ENCODE assay signal across 11 cellular contexts in the genomic region with DNA sequence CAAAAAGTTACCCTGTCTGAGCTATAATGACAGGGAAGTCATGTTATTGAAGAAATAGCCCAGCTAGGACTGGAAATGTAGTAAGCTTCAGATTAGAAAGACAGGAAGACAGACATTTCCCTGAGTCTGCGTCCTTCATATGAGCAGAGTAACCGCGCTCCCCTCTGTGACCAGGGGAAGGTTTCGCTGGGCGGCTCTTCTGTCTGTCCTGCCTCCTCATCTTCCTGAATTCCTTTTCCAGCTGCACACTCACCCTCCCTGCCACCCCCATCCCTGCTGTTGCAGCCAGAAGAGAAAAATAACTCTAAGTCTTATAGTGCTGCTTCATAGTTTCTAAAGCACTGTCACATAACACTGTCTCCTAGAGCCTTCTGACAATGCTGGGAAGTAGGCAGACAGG. TPM values are rescaled to one million over a fixed set of nuclear protein-coding genes. Genes with fewer than 3 reads are reported as not detected.
DNase-seq lines count a peak whose midpoint lies in the region; ATAC-seq and TF ChIP-seq lines count a peak whose summit lies in the region.
"Had no signal": no experiment of that assay in that cellular context is flagged by ENCODE, and none has a peak within 500 bp of the region (broad histone marks: within the 10 kb centered on the region; RNA-seq: fewer than 3 reads in every experiment).

No MANE protein-coding gene starts in this region.

- in situ Hi-C loops in gastrocnemius medialis (cut with MboI; ENCODE audit: low sequenced_read_pairs in 4 of 4) = no loop called here

- H3K27ac Mint-ChIP-seq in Calu3 (ENCODE audit: unreplicated experiment) = no peak overlapping the region

- peaks cover 10% of the 10 kb centered on the region for H3K4me1 Mint-ChIP-seq in Calu3 (ENCODE audit: low read depth, unreplicated experiment)

- H3K36me3 Mint-ChIP-seq in Calu3 (ENCODE audit: insufficient read depth, unreplicated experiment) = no peaks in the 10 kb centered on the region

- TF ChIP-seq POLR2A in gastrocnemius medialis (IDR thresholded peaks at IDR 0.05) = peak in 1 of 2 donors; percentile 31

- BruUV-seq in Calu3 (replicated peaks; lab: Mats Ljungman, UMichigan) = no TSS peak

- intact Hi-C loops in gastrocnemius medialis (cut with DNase I; ENCODE audit: low total_unique reads) = no loop called here
- intact Hi-C loops in Calu3 (cut with micrococcal nuclease; ENCODE audit: unreplicated experiment) = no loop called here

- peaks cover 0 to 98% of the 10 kb centered on the region in 2 donors for H3K4me1 ChIP-seq in right atrium auricular region
- H3K4me1 ChIP-seq in gastrocnemius medialis = peaks cover 47 to 87% of the 10 kb centered on the region in 2 donors

- H3K9me3 Mint-ChIP-seq in Calu3 (ENCODE audit: low read depth, unreplicated experiment) = no peaks in the 10 kb centered on the region

- H3K27me3 ChIP-seq in right atrium auricular region (no peaks in the 10 kb centered on the region), gastrocnemius medialis (no peaks in the 10 kb centered on the region)

- peaks cover 10% of the 10 kb centered on the region for H3K27me3 Mint-ChIP-seq in Calu3 (ENCODE audit: unreplicated experiment)

- H3K9me3 ChIP-seq in right atrium auricular region = no peaks in the 10 kb centered on the region
- no peaks in the 10 kb centered on the region for H3K9me3 ChIP-seq in gastrocnemius medialis

- ATAC-seq in gastrocnemius medialis = peak; percentile 21 to 43
- no peak for ATAC-seq in HG02981 (IDR thresholded peaks at IDR 0.05; ENCODE audit: unreplicated experiment)

- H3K27ac ChIP-seq in right atrium auricular region (peak overlapping the region; percentile 82 to 92), gastrocnemius medialis (peak overlapping the region; percentile 81 to 93 (median 88))

- H3K4me3 ChIP-seq in cardiac fibroblast (replicated peaks in 1 of 2; ENCODE audit: low read depth in 2 of 2, low read length in 2 of 2) (no peak overlapping the region), right atrium auricular region (peak overlapping the region in 1 of 2 donors; percentile 18), gastrocnemius medialis (peak overlapping the region in 2 of 4 donors; percentile 2 to 6)

- TF ChIP-seq CTCF in cardiac fibroblast (IDR thresholded peaks at IDR 0.05; ENCODE audit: low read depth, low read length) (no peak), right atrium auricular region (IDR thresholded peaks at IDR 0.05) (no peak), gastrocnemius medialis (IDR thresholded peaks at IDR 0.05 in 4 of 5, conservative IDR thresholded peaks at IDR 0.05 in 1 of 5) (no peak), Calu3 (IDR thresholded peaks at IDR 0.05; ENCODE audit: unreplicated experiment) (no peak)

- CTCF ChIA-PET in Calu3 (lab: Charles Lee) = interaction anchor here (1.5 kb wide), 1 partner anchor 19 kb away, joined by 4 read pairs; no protein-coding TSS in a partner anchor

- H3K4me3 Mint-ChIP-seq in Calu3 (ENCODE audit: low read depth, unreplicated experiment) = no peak overlapping the region

- DNase-seq in CD1c-positive myeloid dendritic cell (ENCODE audit: extremely low spot score) (peak; percentile 34), cardiac fibroblast (ENCODE audit: low read depth in 2 of 2) (peak; percentile 67 to 77), right atrium auricular region (ENCODE audit: low spot score) (no peak), gastrocnemius medialis (no peak), Calu3 (no peak), NCI-H187 (lab: John Stamatoyannopoulos, UW) (no peak)
- no peak for DNase-seq in activated T-cell treated with anti-CD3 and anti-CD28 coated beads, Interleukin-2, amount 50 U/mL, for 48 hours
- DNase-seq: activated CD4-positive, CD25-positive, alpha-beta regulatory T cell; activated gamma-delta T cell; NCI-H1436 treated with DMSO at 0.1 percent for 48 hours had no signal

- H3K36me3 ChIP-seq in right atrium auricular region (peaks cover 25% of the 10 kb centered on the region), gastrocnemius medialis (peaks cover 0 to 18% of the 10 kb centered on the region in 2 donors)

RNA-seq across cellular contexts. Expression of a gene that starts 8.6 kb away (rescaled TPM):
- total RNA-seq in right atrium auricular region = 100 to 1,000 TPM; 292 to 567 TPM
- total RNA-seq in gastrocnemius medialis = 100 to 1,000 TPM in 3 of 4 donors, 10 to 100 TPM in 1; 87.7 to 209 (median 163) TPM
- total RNA-seq in Calu3 (2022) = not detected in 2 replicates

Comparison
In these comparisons a context has a peak if more than half of its experiments do, and no peak if none do; other contexts are left out.
1. DNase-seq: peak in CD1c-positive myeloid dendritic cell (single experiment) and cardiac fibroblast (2 of 2); none in right atrium auricular region (single experiment), gastrocnemius medialis (0 of 2), Calu3 (single experiment), NCI-H187 (0 of 2) and activated T-cell treated with anti-CD3 and anti-CD28 coated beads, Interleukin-2, amount 50 U/mL, for 48 hours (0 of 2).
2. RNA of a gene that starts 8.6 kb away (total RNA-seq): 292 to 567 TPM in right atrium auricular region and 87.7 to 209 TPM in gastrocnemius medialis; not detected in Calu3; every median in the first group is over 10 times any median in the second.